Comparison of ENCODE assay signal across 24 cellular contexts in genomic region chr13:110639935-110640334, GRCh38. TPM values are rescaled to one million over a fixed set of nuclear protein-coding genes. Genes with fewer than 3 reads are reported as not detected.
DNase-seq lines count a peak whose midpoint lies in the region; ATAC-seq and TF ChIP-seq lines count a peak whose summit lies in the region.
"Had no signal": no experiment of that assay in that cellular context is flagged by ENCODE, and none has a peak within 500 bp of the region (broad histone marks: within the 10 kb centered on the region; RNA-seq: fewer than 3 reads in every experiment).

No MANE protein-coding gene starts in this region.

- no peak overlapping the region for H3K18ac ChIP-seq in mesendoderm (ENCODE audit: low read length)

- no peak overlapping the region for H4K5ac ChIP-seq in mesendoderm (ENCODE audit: low read length)

- H3K23ac ChIP-seq in mesendoderm (ENCODE audit: low read length), result no peak overlapping the region

- no peak overlapping the region for H2BK15ac ChIP-seq in mesendoderm (replicated peaks; ENCODE audit: low read depth)

- no peaks in the 10 kb centered on the region for H3K79me2 ChIP-seq in mesendoderm (ENCODE audit: control insufficient read depth, insufficient read depth, low read length)

- H3K27me3 Mint-ChIP-seq in activated naive CD4-positive, alpha-beta T cell treated with anti-CD3 and anti-CD28 coated beads for 36 hours (ENCODE audit: low read depth), result no peaks in the 10 kb centered on the region
- H3K27me3 Mint-ChIP-seq in activated CD8-positive, alpha-beta T cell treated with anti-CD3 and anti-CD28 coated beads, Interleukin-2, amount 10 ng/mL, durations not matched to agents 7 days and 5 days (ENCODE audit: low read depth), result no peaks in the 10 kb centered on the region
- H3K27me3 Mint-ChIP-seq: naive B cell; stimulated activated naive CD8-positive, alpha-beta T cell treated with anti-CD3 and anti-CD28 coated beads, Interleukin-15, amount 100 ng/mL, for 72 hours had no signal

- WGBS in mesendoderm (ENCODE audit: extremely low coverage, insufficient coverage, low lambda C conversion rate), result no CpG with 5 or more reads among the region's 5 CpGs

- ATAC-seq in activated CD8-positive, alpha-beta T cell treated with anti-CD3 and anti-CD28 coated beads, Interleukin-2, amount 10 ng/mL, durations not matched to agents 7 days and 5 days, result no peak
- no peak for ATAC-seq in HG03139 (IDR thresholded peaks at IDR 0.05; ENCODE audit: unreplicated experiment)
- ATAC-seq: A549 had no signal

- H2BK5ac ChIP-seq in mesendoderm (ENCODE audit: low read length), result no peak overlapping the region

- H3K27ac ChIP-seq in mesendoderm (ENCODE audit: low read depth, low read length), result no peak overlapping the region
- peak overlapping the region; percentile 43 to 60 for H3K27ac ChIP-seq in tibial artery
- H3K27ac ChIP-seq: A549, ascending aorta, C4-2B, HL-60 had no signal

- no peak for TF ChIP-seq CTCF in tibial artery (IDR thresholded peaks at IDR 0.05)

- H3K56ac ChIP-seq in mesendoderm (ENCODE audit: low read length), result no peak overlapping the region

- peaks cover 6% of the 10 kb centered on the region for H3K79me1 ChIP-seq in mesendoderm (ENCODE audit: low read length)

- peak overlapping the region; percentile 58 for H3K27ac Mint-ChIP-seq in activated naive CD4-positive, alpha-beta T cell treated with anti-CD3 and anti-CD28 coated beads for 36 hours
- H3K27ac Mint-ChIP-seq in activated CD8-positive, alpha-beta T cell treated with anti-CD3 and anti-CD28 coated beads, Interleukin-2, amount 10 ng/mL, durations not matched to agents 7 days and 5 days, result peak overlapping the region; percentile 11

- no peaks in the 10 kb centered on the region for H3K9me3 Mint-ChIP-seq in activated naive CD4-positive, alpha-beta T cell treated with anti-CD3 and anti-CD28 coated beads for 36 hours
- no peaks in the 10 kb centered on the region for H3K9me3 Mint-ChIP-seq in activated CD8-positive, alpha-beta T cell treated with anti-CD3 and anti-CD28 coated beads, Interleukin-2, amount 10 ng/mL, durations not matched to agents 7 days and 5 days (ENCODE audit: insufficient read depth)
- H3K9me3 Mint-ChIP-seq: naive B cell; stimulated activated naive CD8-positive, alpha-beta T cell treated with anti-CD3 and anti-CD28 coated beads, Interleukin-15, amount 100 ng/mL, for 72 hours had no signal

- POLR2A ChIA-PET in activated CD8-positive, alpha-beta T cell treated with anti-CD3 and anti-CD28 coated beads, Interleukin-2, amount 10 ng/mL, durations not matched to agents 7 days and 5 days (lab: Charles Lee), result interaction anchor here (0.9 kb wide), 1 partner anchor 9 kb away, joined by 3 read pairs; no protein-coding TSS in a partner anchor

- H3K9me3 ChIP-seq in tibial artery, result no peaks in the 10 kb centered on the region
- H3K9me3 ChIP-seq: A549, ascending aorta, ovary had no signal

- H2AK5ac ChIP-seq in mesendoderm (ENCODE audit: low read length), result no peak overlapping the region

- no peaks in the 10 kb centered on the region for H3K27me3 ChIP-seq in mesendoderm (ENCODE audit: insufficient read depth, low read length, poor library complexity)
- H3K27me3 ChIP-seq in tibial artery, result no peaks in the 10 kb centered on the region
- H3K27me3 ChIP-seq: ascending aorta, ovary had no signal

- no peak overlapping the region for H2BK120ac ChIP-seq in mesendoderm (ENCODE audit: low read depth, low read length)

- no peak overlapping the region for H3K4ac ChIP-seq in mesendoderm (ENCODE audit: low read depth, low read length)

- CTCF ChIA-PET in activated naive CD4-positive, alpha-beta T cell treated with anti-CD3 and anti-CD28 coated beads for 36 hours (lab: Charles Lee), result no interaction called here
- CTCF ChIA-PET in activated CD8-positive, alpha-beta T cell treated with anti-CD3 and anti-CD28 coated beads, Interleukin-2, amount 10 ng/mL, durations not matched to agents 7 days and 5 days (lab: Charles Lee), result interaction anchor here (2.0 kb wide), 1 partner anchor 8 kb away, joined by 7 read pairs; no protein-coding TSS in a partner anchor

- no peak overlapping the region for H3K4me2 ChIP-seq in mesendoderm (ENCODE audit: low read length)
- H3K4me2 ChIP-seq: A549 had no signal

- intact Hi-C loops in activated naive CD4-positive, alpha-beta T cell treated with anti-CD3 and anti-CD28 coated beads for 36 hours (cut with micrococcal nuclease), result no loop called here
- intact Hi-C loops in tibial artery (cut with DNase I; ENCODE audit: low total_unique reads), result loop anchor here (10.0 kb wide), 1 partner anchor 185 kb away; no protein-coding TSS in a partner anchor

- H3K36me3 ChIP-seq in mesendoderm (ENCODE audit: control insufficient read depth, insufficient read depth, low read length) (peaks cover 16% of the 10 kb centered on the region), tibial artery (peaks cover 31 to 98% (median 82%) of the 10 kb centered on the region in 3 donors)
- H3K36me3 ChIP-seq: ovary had no signal

- peaks cover 18% of the 10 kb centered on the region for H3K36me3 Mint-ChIP-seq in activated naive CD4-positive, alpha-beta T cell treated with anti-CD3 and anti-CD28 coated beads for 36 hours (ENCODE audit: low read depth)
- H3K36me3 Mint-ChIP-seq in activated CD8-positive, alpha-beta T cell treated with anti-CD3 and anti-CD28 coated beads, Interleukin-2, amount 10 ng/mL, durations not matched to agents 7 days and 5 days (ENCODE audit: low read depth), result peaks cover 61% of the 10 kb centered on the region

- H3K4me3 Mint-ChIP-seq in activated naive CD4-positive, alpha-beta T cell treated with anti-CD3 and anti-CD28 coated beads for 36 hours, result no peak overlapping the region
- H3K4me3 Mint-ChIP-seq in activated CD8-positive, alpha-beta T cell treated with anti-CD3 and anti-CD28 coated beads, Interleukin-2, amount 10 ng/mL, durations not matched to agents 7 days and 5 days, result no peak overlapping the region
- H3K4me3 Mint-ChIP-seq: naive B cell; stimulated activated naive CD8-positive, alpha-beta T cell treated with anti-CD3 and anti-CD28 coated beads, Interleukin-15, amount 100 ng/mL, for 72 hours had no signal

- H3K9ac ChIP-seq in mesendoderm (ENCODE audit: low read length), result no peak overlapping the region

- H3K4me1 ChIP-seq in mesendoderm (ENCODE audit: control insufficient read depth, low read depth, low read length), result peaks cover 2% of the 10 kb centered on the region
- peaks cover 0 to 27% (median 18%) of the 10 kb centered on the region in 4 donors for H3K4me1 ChIP-seq in tibial artery
- H3K4me1 ChIP-seq: A549 had no signal

- no peak for DNase-seq in activated naive CD4-positive, alpha-beta T cell treated with anti-CD3 and anti-CD28 coated beads for 36 hours
- no peak for DNase-seq in activated naive CD4-positive, alpha-beta T cell treated with anti-CD3 and anti-CD28 coated beads, Interleukin-2, amount 50 U/mL, for 16 hours
- DNase-seq in activated CD8-positive, alpha-beta T cell treated with anti-CD3 and anti-CD28 coated beads, Interleukin-2, amount 10 ng/mL, durations not matched to agents 7 days and 5 days, result no peak
- DNase-seq in mesendoderm, result peak; percentile 34
- DNase-seq in tibial artery, result no peak
- no peak for DNase-seq in activated CD8-positive, alpha-beta memory T cell treated with anti-CD3 and anti-CD28 coated beads, Interleukin-2, amount 50 U/mL, for 48 hours
- DNase-seq in NCI-H146 treated with DMSO at 0.1 percent for 48 hours (lab: John Stamatoyannopoulos, UW; ENCODE audit: unreplicated experiment), result no peak
- DNase-seq: activated CD4-positive, CD25-positive, alpha-beta regulatory T cell treated with anti-CD3 and anti-CD28 coated beads, Interleukin-2, amount 50 U/mL, for 72 hours; effector CD8-positive, alpha-beta T cell; GF-D8; GOT3; kidney glomerular epithelial cell; naive B cell; NCI-H1105 treated with DMSO at 0.1 percent for 48 hours; NCI-H2081 treated with DMSO at 0.1 percent for 48 hours; NCI-H510A treated with DMSO at 0.1 percent for 48 hours; NK-92 treated with Interleukin-12 subunit alpha and Interleukin-12 subunit beta, amount 100 ng/mL, for 24 hours; stimulated activated naive CD8-positive, alpha-beta T cell treated with anti-CD3 and anti-CD28 coated beads, Interleukin-15, amount 100 ng/mL, for 72 hours had no signal

- no peak overlapping the region for H3K4me3 ChIP-seq in mesendoderm (ENCODE audit: low read length)
- no peak overlapping the region for H3K4me3 ChIP-seq in tibial artery
- H3K4me3 ChIP-seq: A549, ascending aorta, ovary had no signal

- H3K4me1 Mint-ChIP-seq in activated naive CD4-positive, alpha-beta T cell treated with anti-CD3 and anti-CD28 coated beads for 36 hours (ENCODE audit: low read depth), result no peaks in the 10 kb centered on the region
- H3K4me1 Mint-ChIP-seq in activated CD8-positive, alpha-beta T cell treated with anti-CD3 and anti-CD28 coated beads, Interleukin-2, amount 10 ng/mL, durations not matched to agents 7 days and 5 days (ENCODE audit: low read depth), result peaks cover 5% of the 10 kb centered on the region

- no peak overlapping the region for H4K8ac ChIP-seq in mesendoderm (ENCODE audit: low read depth, low read length)

RNA-seq across cellular contexts. Expression of gene NAXD, which starts 24.6 kb away (rescaled TPM):
- 10 to 100 TPM; 20.8 to 23.3 TPM for total RNA-seq in activated naive CD4-positive, alpha-beta T cell treated with anti-CD3 and anti-CD28 coated beads for 36 hours
- 10 to 100 TPM; 23.7 to 24.3 TPM for total RNA-seq in activated CD8-positive, alpha-beta T cell treated with anti-CD3 and anti-CD28 coated beads, Interleukin-2, amount 10 ng/mL, durations not matched to agents 7 days and 5 days
- polyA plus RNA-seq in mesendoderm (2013, experiment 1 of 2), result 22.1 TPM
- 22.1 TPM for polyA plus RNA-seq in mesendoderm (2013, experiment 2 of 2)
